ENCODE assay signal across 1 cellular context in genomic region chr6:143556529-143556928, GRCh38.
TF ChIP-seq lines count a peak whose summit lies in the region.

No MANE protein-coding gene starts in this region.

TF ChIP-seq in GM23338, 12 proteins besides CTCF, POLR2A, EP300 and RAD21 (continued from another document):
- TF ChIP-seq REST (IDR thresholded peaks at IDR 0.05; ENCODE audit: unreplicated experiment) (no peak), ETS1 (IDR thresholded peaks at IDR 0.05) (no peak), STAT1 (IDR thresholded peaks at IDR 0.05; ENCODE audit: unreplicated experiment) (no peak), NANOG (IDR thresholded peaks at IDR 0.05; ENCODE audit: borderline replicate concordance) (no peak)
